In the genomic region with DNA sequence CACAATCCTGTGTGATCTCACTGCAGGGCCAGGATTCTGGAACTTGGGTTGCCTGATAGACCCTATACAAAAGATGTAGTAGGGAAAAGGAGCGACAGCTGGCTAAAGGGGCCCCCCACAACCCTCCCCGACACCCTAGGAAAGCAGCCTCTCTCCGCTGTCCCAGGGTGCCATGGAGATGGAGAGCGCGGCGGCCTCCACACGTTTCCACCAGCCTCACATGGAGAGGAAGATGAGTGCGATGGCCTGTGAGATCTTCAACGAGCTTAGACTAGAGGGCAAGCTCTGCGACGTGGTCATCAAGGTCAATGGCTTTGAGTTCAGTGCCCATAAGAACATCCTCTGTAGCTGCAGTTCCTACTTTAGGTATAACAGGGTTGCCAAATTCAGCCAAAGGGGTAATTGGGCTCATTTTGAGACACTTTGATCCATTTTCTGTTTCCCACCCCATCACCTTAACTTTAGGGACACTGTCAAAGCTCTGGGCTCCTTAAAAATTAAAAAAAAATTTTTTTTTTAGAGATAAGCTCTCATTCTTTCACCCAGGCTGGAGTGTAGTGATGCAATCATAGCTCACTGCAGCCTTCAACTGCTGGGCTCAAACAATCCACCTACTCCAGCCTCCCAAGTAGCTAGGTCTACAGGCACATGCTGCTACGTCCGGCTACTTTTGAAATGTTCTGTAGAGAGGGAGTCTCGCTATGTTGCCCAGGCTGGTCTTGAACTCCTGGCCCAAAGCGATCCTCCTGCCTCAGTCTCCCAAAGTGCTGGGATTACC, we compare ENCODE assay signal across 10 cellular contexts. TPM values are rescaled to one million over a fixed set of nuclear protein-coding genes. Genes with fewer than 3 reads are reported as not detected.
DNase-seq lines count a peak whose midpoint lies in the region; FAIRE-seq and TF ChIP-seq lines count a peak whose summit lies in the region.
"Had no signal": no experiment of that assay in that cellular context is flagged by ENCODE, and none has a peak within 500 bp of the region (broad histone marks: within the 10 kb centered on the region; RNA-seq: fewer than 3 reads in every experiment).

A gene (plus strand): TSS at position 65 of the 778 bp plus-strand sequence. CDS start 108 bp downstream, at position 173.

- H4K8ac ChIP-seq in H1 (ENCODE audit: extremely low read depth, insufficient read depth, low read length) (no peak within 1 kb of the TSS; the same call in 1 of the 2 replicates), trophoblast cell (ENCODE audit: low read depth, low read length) (no peak within 1 kb of the TSS)

- H3K4ac ChIP-seq in H1 (replicated peaks; ENCODE audit: insufficient read length, low read depth, low read length): no peak within 1 kb of the TSS
- H3K4ac ChIP-seq in trophoblast cell (ENCODE audit: low read depth, low read length): no peak within 1 kb of the TSS

- no peak within 1 kb of the TSS for H3K56ac ChIP-seq in H1 (replicated peaks; ENCODE audit: insufficient read length, low read depth, low read length)

- H3K4me2 ChIP-seq in OCI-LY3 (ENCODE audit: low read length): peak within 1 kb of the TSS; percentile 87
- peak within 1 kb of the TSS; percentile 80 to 83 for H3K4me2 ChIP-seq in H1 (ENCODE audit: insufficient read depth in 1 of 2, low read depth in 2 of 2, low read length in 2 of 2)
- no peak within 1 kb of the TSS for H3K4me2 ChIP-seq in trophoblast cell (ENCODE audit: low read length)

- H4K12ac ChIP-seq in trophoblast cell (ENCODE audit: low read depth, low read length): no peak within 1 kb of the TSS

- H3K14ac ChIP-seq in H1 (ENCODE audit: insufficient read length): no peak within 1 kb of the TSS
- no peak within 1 kb of the TSS for H3K14ac ChIP-seq in trophoblast cell (ENCODE audit: low read length)

- peak within 1 kb of the TSS; percentile 89; the same call in 1 of the 2 replicates for H2BK15ac ChIP-seq in H1 (ENCODE audit: low read length)

- peaks cover 11 to 23% (median 13%) of the 10 kb centered on the region in 3 donors for H3K4me1 Mint-ChIP-seq in CD8-positive, alpha-beta memory T cell

- H3K9me3 ChIP-seq in CD8-positive, alpha-beta memory T cell (ENCODE audit: low read length): no peaks in the 10 kb centered on the region
- H3K9me3 ChIP-seq in OCI-LY3 (ENCODE audit: insufficient read depth, low read length) (no peaks in the 10 kb centered on the region), H1 (ENCODE audit: insufficient read depth in 2 of 2, low read depth in 1 of 2, low read length in 1 of 2) (no peaks in the 10 kb centered on the region), trophoblast cell (ENCODE audit: insufficient read depth, low read depth, low read length) (peaks cover 2% of the 10 kb centered on the region)

- H2BK20ac ChIP-seq in H1 (ENCODE audit: low read length): no peak within 1 kb of the TSS

- H2BK5ac ChIP-seq in H1 (ENCODE audit: low read depth, low read length) (no peak within 1 kb of the TSS), trophoblast cell (ENCODE audit: low read depth, low read length, poor library complexity) (no peak within 1 kb of the TSS)

- no peak within 1 kb of the TSS for H4K5ac ChIP-seq in H1 (ENCODE audit: insufficient read length, low read depth, low read length)

- H3K4me1 ChIP-seq in CD8-positive, alpha-beta memory T cell (ENCODE audit: insufficient read depth, low read length): peaks cover 17% of the 10 kb centered on the region
- H3K4me1 ChIP-seq in OCI-LY3 (ENCODE audit: low read length) (peaks cover 11% of the 10 kb centered on the region), H1 (replicated peaks in 1 of 4; ENCODE audit: control insufficient read depth in 3 of 4, insufficient read depth in 4 of 4, low read length in 3 of 4) (peaks cover 0 to 5% (median 0%) of the 10 kb centered on the region in 4 experiments; a peak in 1 of 7 replicates), trophoblast cell (ENCODE audit: control insufficient read depth in 1 of 2, insufficient read depth in 2 of 2, low read length in 2 of 2) (peaks cover 4 to 5% of the 10 kb centered on the region in 2 experiments)

- H2BK120ac ChIP-seq in H1 (replicated peaks; ENCODE audit: low read depth, low read length) (no peak within 1 kb of the TSS), trophoblast cell (ENCODE audit: insufficient read depth, low read length, poor library complexity) (no peak within 1 kb of the TSS)

- CTCF ChIA-PET in CD8-positive, alpha-beta memory T cell (lab: Charles Lee): interaction anchor here (1.2 kb wide), 2 partner anchors 21 to 26 kb away, joined by 3 read pairs; a partner anchor contains a TSS
- CTCF ChIA-PET in H1 (lab: Charles Lee; ENCODE audit: partially characterized antibody): interaction anchor here (0.9 to 1.1 kb wide), 5 partner anchors 10 to 26 kb away, joined by 3 to 4 read pairs (median 3); no protein-coding TSS in a partner anchor

- peak within 1 kb of the TSS; percentile 83 to 92 (median 86) for H3K4me3 Mint-ChIP-seq in CD8-positive, alpha-beta memory T cell

- H3K18ac ChIP-seq in H1 (ENCODE audit: extremely low read depth, low read length) (no peak within 1 kb of the TSS), trophoblast cell (ENCODE audit: low read length) (no peak within 1 kb of the TSS)

- DNase-seq in CD8-positive, alpha-beta memory T cell: no peak
- DNase-seq in H1 (ENCODE audit: low read depth in 1 of 2, low spot score in 2 of 2) (no peak), trophoblast cell (no peak), D721Med (ENCODE audit: insufficient read length, low spot score) (no peak), SIG-M5 treated with dmso at 0.1 percent for 504 hours (lab: John Stamatoyannopoulos, UW; ENCODE audit: unreplicated experiment) (no peak), NCI-H510A treated with DMSO at 0.1 percent for 48 hours (lab: John Stamatoyannopoulos, UW) (no peak), NCI-H1092 (lab: John Stamatoyannopoulos, UW) (no peak)
- DNase-seq: activated CD4-positive, alpha-beta T cell treated with anti-CD3 and anti-CD28 coated beads for 4 hours; GF-D8 had no signal

- WGBS in H1 (ENCODE audit: extremely low coverage in 1 of 2, insufficient coverage in 1 of 2, insufficient read length in 1 of 2, insufficient replicate concordance in 2 of 2, low coverage in 1 of 2, low lambda C conversion rate in 2 of 2, missing lambda C conversion rate in 1 of 2), 2 experiments: 98% methylated on average over 15 of the region's 15 CpGs; no CpG with 5 or more reads in 1 of the 2 experiments
- WGBS in trophoblast cell (ENCODE audit: extremely low coverage, insufficient coverage, insufficient read length): no CpG with 5 or more reads among the region's 15 CpGs

- no peaks in the 10 kb centered on the region for H4K20me1 ChIP-seq in OCI-LY3 (ENCODE audit: insufficient read depth, low read length)
- H4K20me1 ChIP-seq in H1 (replicated peaks in 1 of 2; ENCODE audit: control insufficient read depth in 1 of 2, insufficient read depth in 2 of 2, low read length in 2 of 2): no peaks in the 10 kb centered on the region

- H3K36me3 ChIP-seq in CD8-positive, alpha-beta memory T cell (ENCODE audit: insufficient read depth, low read length): no peaks in the 10 kb centered on the region
- H3K36me3 ChIP-seq in OCI-LY3 (replicated peaks; ENCODE audit: low read depth, low read length) (peaks cover 4% of the 10 kb centered on the region), H1 (ENCODE audit: control insufficient read depth in 2 of 4, insufficient read depth in 4 of 4, low read length in 3 of 4) (peaks cover 0 to 4% (median 0%) of the 10 kb centered on the region in 4 experiments; a peak in 2 of 8 replicates), trophoblast cell (ENCODE audit: control insufficient read depth in 1 of 2, insufficient read depth in 2 of 2, low read length in 2 of 2) (no peaks in the 10 kb centered on the region)

- H3K27ac Mint-ChIP-seq in CD8-positive, alpha-beta memory T cell: peak within 1 kb of the TSS in 4 of 8 donors; percentile 11 to 87 (median 26)

- H4K91ac ChIP-seq in H1 (replicated peaks; ENCODE audit: insufficient read length, low read length) (no peak within 1 kb of the TSS), trophoblast cell (ENCODE audit: low read depth, low read length) (no peak within 1 kb of the TSS)

- no peak for TF ChIP-seq RAD21 in H1 (IDR thresholded peaks at IDR 0.05 in 1 of 2, conservative IDR thresholded peaks at IDR 0.05 in 1 of 2; ENCODE audit: low read depth in 2 of 2, low read length in 2 of 2)

- peaks cover 0 to 8% (median 1%) of the 10 kb centered on the region in 3 donors for H3K36me3 Mint-ChIP-seq in CD8-positive, alpha-beta memory T cell

- TF ChIP-seq CTCF in OCI-LY3 (IDR thresholded peaks at IDR 0.05; ENCODE audit: low read depth, low read length) (no peak), H1 (IDR thresholded peaks at IDR 0.05; ENCODE audit: control extremely low read depth in 1 of 3, insufficient read depth in 1 of 3, low read depth in 1 of 3, low read length in 3 of 3) (no peak), D721Med (IDR thresholded peaks at IDR 0.05; ENCODE audit: insufficient read depth, missing control alignments) (no peak)

- POLR2A ChIA-PET in CD8-positive, alpha-beta memory T cell (lab: Charles Lee): interaction anchor here (0.6 kb wide), 1 partner anchor 50 kb away, joined by 4 read pairs; no protein-coding TSS in a partner anchor
- POLR2A ChIA-PET in H1 (lab: Charles Lee; ENCODE audit: partially characterized antibody): interaction anchor here (0.6 to 1.6 kb wide), 6 partner anchors 14 to 152 kb away, joined by 3 to 5 read pairs (median 4); a partner anchor contains a TSS

- H3K27ac ChIP-seq in CD8-positive, alpha-beta memory T cell (ENCODE audit: low read depth, low read length): no peak within 1 kb of the TSS
- H3K27ac ChIP-seq in OCI-LY3 (ENCODE audit: low read length): no peak within 1 kb of the TSS
- no peak within 1 kb of the TSS for H3K27ac ChIP-seq in H1 (ENCODE audit: low read depth, low read length)
- no peak within 1 kb of the TSS for H3K27ac ChIP-seq in trophoblast cell (ENCODE audit: low read depth, low read length)

- no peaks in the 10 kb centered on the region for H3K27me3 ChIP-seq in CD8-positive, alpha-beta memory T cell (ENCODE audit: insufficient read depth, low read length, poor library complexity, severe bottlenecking)
- H3K27me3 ChIP-seq in OCI-LY3 (ENCODE audit: low read depth, low read length) (peaks cover 5% of the 10 kb centered on the region; the same call in 1 of the 2 replicates), H1 (replicated peaks in 1 of 4; ENCODE audit: control insufficient read depth in 3 of 4, extremely low read depth in 1 of 4, insufficient read depth in 3 of 4, low read length in 3 of 4) (peaks cover 0 to 5% (median 0%) of the 10 kb centered on the region in 4 experiments; a peak in 1 of 7 replicates), trophoblast cell (ENCODE audit: insufficient read depth, low read length) (no peaks in the 10 kb centered on the region)

- peak within 1 kb of the TSS; percentile 56 for H3K4me3 ChIP-seq in CD8-positive, alpha-beta memory T cell (ENCODE audit: low read length)
- H3K4me3 ChIP-seq in OCI-LY3 (ENCODE audit: low read length) (peak within 1 kb of the TSS; percentile 84), H1 (ENCODE audit: extremely low read depth in 1 of 4, insufficient read depth in 2 of 4, low read depth in 3 of 4, low read length in 4 of 4) (peak within 1 kb of the TSS in 1 of 4 experiments; percentile 96; a peak in 1 of 8 replicates), trophoblast cell (ENCODE audit: low read depth, low read length) (no peak within 1 kb of the TSS)

- H2BK12ac ChIP-seq in H1 (ENCODE audit: low read depth, low read length) (no peak within 1 kb of the TSS), trophoblast cell (ENCODE audit: low read length) (no peak within 1 kb of the TSS)

- H3K79me2 ChIP-seq in OCI-LY3 (ENCODE audit: low read length) (peaks cover 14% of the 10 kb centered on the region), H1 (ENCODE audit: control insufficient read depth in 1 of 2, insufficient read depth in 2 of 2, low read length in 2 of 2) (no peaks in the 10 kb centered on the region), trophoblast cell (ENCODE audit: control insufficient read depth, insufficient read depth, low read length, poor library complexity) (peaks cover 4% of the 10 kb centered on the region)

- H2AFZ ChIP-seq in OCI-LY3 (ENCODE audit: low read depth, low read length) (peak within 1 kb of the TSS; percentile 70), H1 (ENCODE audit: low read length) (0 out of 2 replicates have a peak within 1 kb of the TSS, but pooled peaks have one; percentile 99), trophoblast cell (ENCODE audit: insufficient read depth, low read length, poor library complexity) (peak within 1 kb of the TSS; percentile 83)

- FAIRE-seq in H1 (lab: Jason Lieb, UNC) (no peak), D721Med (lab: Jason Lieb, UNC) (no peak)

- no peak within 1 kb of the TSS for H2AK5ac ChIP-seq in H1 (ENCODE audit: low read depth, low read length)
- H2AK5ac ChIP-seq in trophoblast cell (ENCODE audit: low read length): no peak within 1 kb of the TSS

- H3K23me2 ChIP-seq in H1 (ENCODE audit: low read depth, low read length): peaks cover 6% of the 10 kb centered on the region; the same call in 1 of the 2 replicates

- H3K27me3 Mint-ChIP-seq in CD8-positive, alpha-beta memory T cell: peaks cover 0 to 3% of the 10 kb centered on the region in 2 donors

- peaks cover 5% of the 10 kb centered on the region; the same call in 1 of the 2 replicates for H3K79me1 ChIP-seq in H1 (ENCODE audit: low read depth, low read length)
- H3K79me1 ChIP-seq in trophoblast cell (ENCODE audit: low read length): peaks cover 5% of the 10 kb centered on the region

- H3K23ac ChIP-seq in H1 (ENCODE audit: insufficient read length): no peak within 1 kb of the TSS
- H3K23ac ChIP-seq in trophoblast cell (ENCODE audit: low read length): no peak within 1 kb of the TSS

- TF ChIP-seq POLR2A in H1 (IDR thresholded peaks at IDR 0.05; ENCODE audit: control extremely low read depth in 1 of 2, low read depth in 2 of 2, low read length in 2 of 2): no peak

- peak within 1 kb of the TSS; percentile 45 for H3K9ac ChIP-seq in OCI-LY3 (ENCODE audit: low read length)
- H3K9ac ChIP-seq in H1 (replicated peaks in 1 of 4; ENCODE audit: extremely low read depth in 1 of 4, low read depth in 3 of 4, low read length in 3 of 4): no peak within 1 kb of the TSS
- no peak within 1 kb of the TSS for H3K9ac ChIP-seq in trophoblast cell (ENCODE audit: low read length)

- no peaks in the 10 kb centered on the region for H3K9me3 Mint-ChIP-seq in CD8-positive, alpha-beta memory T cell

- TF ChIP-seq EP300 in H1 (IDR thresholded peaks at IDR 0.05; ENCODE audit: borderline replicate concordance in 1 of 2, low read depth in 2 of 2, low read length in 2 of 2): no peak

RNA-seq across cellular contexts. Expression of the gene that starts here (rescaled TPM):
- not detected for total RNA-seq in CD8-positive, alpha-beta memory T cell
- polyA plus RNA-seq in CD8-positive, alpha-beta memory T cell: 0.24 TPM
- 0.19 TPM in 1 of 2 replicates, not detected in the other for total RNA-seq in H1 (2021; fragmentation: NEBNext Ultra II Directional; extraction: Animal tissue kit (Norgen Biotek cat#: 25700))
- 0.14 and 0.26 TPM in 2 replicates for polyA plus RNA-seq in H1 (2011; rRNA removed)
- 0.43 TPM for polyA plus RNA-seq in H1 (2011; cell fraction: cytosol; rRNA removed)
- polyA plus RNA-seq in H1 (2011; cell fraction: nucleus; rRNA removed): 0.71 TPM
- 0.29 to 0.45 TPM (median 0.36 TPM) in 4 replicates for polyA plus RNA-seq in H1 (2012, experiment 1 of 2)
- not detected for polyA plus RNA-seq in H1 (2012, experiment 2 of 2)
- 0.24 TPM for polyA plus RNA-seq in H1 (2013, experiment 1 of 2)
- 0.09 TPM for polyA plus RNA-seq in H1 (2013, experiment 2 of 2)
- 0.17 and 1.0 TPM in 2 replicates for polyA minus RNA-seq in H1 (2011; rRNA and poly(A)+ RNA removed)
- polyA minus RNA-seq in H1 (2011; cell fraction: cytosol; rRNA and poly(A)+ RNA removed): not detected
- not detected for polyA minus RNA-seq in H1 (2011; cell fraction: nucleus; rRNA and poly(A)+ RNA removed)
- polyA plus RNA-seq in trophoblast cell (2013): 0.03 and 0.05 TPM in 2 replicates
